In genomic region chr10:131773321-131773988, GRCh38 we compare ENCODE assay signal across 19 cellular contexts.
"Had no signal": no experiment of that assay in that cellular context is flagged by ENCODE, and none has a peak within 500 bp of the region (broad histone marks: within the 10 kb centered on the region; RNA-seq: fewer than 3 reads in every experiment).

No MANE protein-coding gene starts in this region.

- H3K4me1 Mint-ChIP-seq: activated CD4-positive, alpha-beta T cell treated with anti-CD3 and anti-CD28 coated beads, Interleukin-2, amount 10 ng/mL, durations not matched to agents 7 days and 5 days; naive thymus-derived CD4-positive, alpha-beta T cell had no signal

- H3K27me3 Mint-ChIP-seq: activated CD4-positive, alpha-beta T cell treated with anti-CD3 and anti-CD28 coated beads, Interleukin-2, amount 10 ng/mL, durations not matched to agents 7 days and 5 days had no signal

- DNase-seq: activated CD4-positive, alpha-beta T cell treated with anti-CD3 and anti-CD28 coated beads, Interleukin-2, amount 10 ng/mL, durations not matched to agents 7 days and 5 days; activated CD4-positive, CD25-positive, alpha-beta regulatory T cell; activated CD8-positive, alpha-beta memory T cell treated with anti-CD3 and anti-CD28 coated beads for 24 hours; activated naive CD4-positive, alpha-beta T cell treated with Interleukin-2 at 50 U/mL for 16 hours; aorta; erythroblast; gastrocnemius medialis; heart left ventricle; left ventricle myocardium inferior; naive thymus-derived CD4-positive, alpha-beta T cell; stimulated activated CD4-positive, alpha-beta T cell treated with anti-CD3 and anti-CD28 coated beads, Interleukin-2, amount 100 ng/mL, for 48 hours; stimulated activated naive B cell treated with anti-CD40 and anti-IgM and Interleukin-4, amounts not matched to agents 10 μg/mL and 1 μg/mL and 100 μg/mL, for 72 hours; substantia nigra; SW 1271; uterus had no signal

- ATAC-seq: gastrocnemius medialis; heart left ventricle; mucosa of descending colon; naive thymus-derived CD4-positive, alpha-beta T cell; stimulated activated naive B cell treated with anti-CD40 and anti-IgM and Interleukin-4, amounts not matched to agents 10 μg/mL and 1 μg/mL and 100 μg/mL, for 72 hours had no signal

- H3K27ac ChIP-seq: breast epithelium, gastrocnemius medialis, heart left ventricle, left ventricle myocardium inferior, tibial nerve, uterus had no signal

- H3K4me3 Mint-ChIP-seq: activated CD4-positive, alpha-beta T cell treated with anti-CD3 and anti-CD28 coated beads, Interleukin-2, amount 10 ng/mL, durations not matched to agents 7 days and 5 days; naive thymus-derived CD4-positive, alpha-beta T cell; stimulated activated naive B cell treated with anti-CD40 and anti-IgM and Interleukin-4, amounts not matched to agents 10 μg/mL and 1 μg/mL and 100 μg/mL, for 72 hours had no signal

- H3K36me3 ChIP-seq: breast epithelium, gastrocnemius medialis, heart left ventricle, left ventricle myocardium inferior, tibial nerve, uterus had no signal

- H3K27me3 ChIP-seq: tibial nerve, uterus had no signal

- H3K27ac Mint-ChIP-seq: activated CD4-positive, alpha-beta T cell treated with anti-CD3 and anti-CD28 coated beads, Interleukin-2, amount 10 ng/mL, durations not matched to agents 7 days and 5 days; naive thymus-derived CD4-positive, alpha-beta T cell; stimulated activated naive B cell treated with anti-CD40 and anti-IgM and Interleukin-4, amounts not matched to agents 10 μg/mL and 1 μg/mL and 100 μg/mL, for 72 hours had no signal

- H3K4me1 ChIP-seq: breast epithelium, gastrocnemius medialis, heart left ventricle, left ventricle myocardium inferior, tibial nerve, uterus had no signal

- H3K4me3 ChIP-seq: breast epithelium, dorsolateral prefrontal cortex, gastrocnemius medialis, heart left ventricle, left ventricle myocardium inferior, mucosa of descending colon, tibial nerve, uterus had no signal
